Comparison of ENCODE assay signal across 9 cellular contexts in genomic region chr3:149879872-149880271, GRCh38.
DNase-seq lines count a peak whose midpoint lies in the region; ATAC-seq and TF ChIP-seq lines count a peak whose summit lies in the region.
"Had no signal": no experiment of that assay in that cellular context is flagged by ENCODE, and none has a peak within 500 bp of the region (broad histone marks: within the 10 kb centered on the region; RNA-seq: fewer than 3 reads in every experiment).

No MANE protein-coding gene starts in this region.

- H3K4me1 ChIP-seq in lung (ENCODE audit: control insufficient read depth in 2 of 2, insufficient read depth in 2 of 2, low read length in 2 of 2) = peaks cover 0 to 2% of the 10 kb centered on the region in 2 donors
- no peaks in the 10 kb centered on the region for H3K4me1 ChIP-seq in transverse colon
- H3K4me1 ChIP-seq: BLaER1 had no signal

- TF ChIP-seq EP300 in transverse colon (IDR thresholded peaks at IDR 0.05; ENCODE audit: low read depth) = no peak

- H3K27me3 ChIP-seq in HL-60 (ENCODE audit: insufficient read depth, poor library complexity, severe bottlenecking) (no peaks in the 10 kb centered on the region), lung (ENCODE audit: control insufficient read depth, insufficient read depth) (no peaks in the 10 kb centered on the region), transverse colon (no peaks in the 10 kb centered on the region)
- H3K27me3 ChIP-seq: BLaER1 had no signal

- no peak overlapping the region for H3K4me3 ChIP-seq in HL-60 (replicated peaks; ENCODE audit: insufficient read depth, low read length)
- H3K4me3 ChIP-seq in lung = no peak overlapping the region
- no peak overlapping the region for H3K4me3 ChIP-seq in transverse colon
- H3K4me3 ChIP-seq: BLaER1 had no signal

- in situ Hi-C loops in transverse colon (cut with MboI; ENCODE audit: low pct_ligation_motif_present in 1 of 4, low pct_unique_long_range_greater_than_20kb in 1 of 4, low sequenced_read_pairs in 3 of 4) = no loop called here

- peaks cover 0 to 4% of the 10 kb centered on the region in 2 donors for H3K9me3 ChIP-seq in lung (ENCODE audit: control insufficient read depth in 2 of 2, insufficient read depth in 1 of 2, low read length in 1 of 2)
- H3K9me3 ChIP-seq in transverse colon = no peaks in the 10 kb centered on the region

- peak; percentile 25 to 69 for DNase-seq in NCI-H2081 (lab: John Stamatoyannopoulos, UW)
- DNase-seq in NCI-H2081 treated with DMSO at 0.1 percent for 48 hours (lab: John Stamatoyannopoulos, UW) = no peak
- peak; percentile 35 to 69 for DNase-seq in HL-60 (ENCODE audit: low read depth in 1 of 2, low spot score in 1 of 2)
- DNase-seq in RKO (ENCODE audit: low spot score) = peak; percentile 52
- DNase-seq in dermis microvascular lymphatic vessel endothelial cell (ENCODE audit: low read depth in 2 of 2) = peak; percentile 29 to 64
- peak; percentile 66 for DNase-seq in lung (ENCODE audit: low spot score)
- peak; percentile 39 for DNase-seq in transverse colon

- intact Hi-C loops in transverse colon (cut with DNase I; ENCODE audit: low total_unique reads) = no loop called here

- peaks cover 0 to 2% of the 10 kb centered on the region in 2 donors for H3K36me3 ChIP-seq in lung (ENCODE audit: control insufficient read depth in 2 of 2, insufficient read depth in 2 of 2, low read length in 2 of 2)
- no peaks in the 10 kb centered on the region for H3K36me3 ChIP-seq in transverse colon

- ATAC-seq in lung (ENCODE audit: insufficient read depth, low FRiP score) (no peak), HG02623 (IDR thresholded peaks at IDR 0.05; ENCODE audit: unreplicated experiment) (no peak)

- 12 to 24% methylated on average over 2 of the region's 2 CpGs for WGBS in lung, 2 donors
- WGBS in transverse colon (ENCODE audit: low coverage in 1 of 2), 2 donors = 33 to 40% methylated on average over 2 of the region's 2 CpGs

- TF ChIP-seq CTCF in HL-60 (IDR thresholded peaks at IDR 0.05; ENCODE audit: insufficient read depth, low read length) (peak; percentile 52), lung (IDR thresholded peaks at IDR 0.05; ENCODE audit: control extremely low read depth, extremely low read depth) (no peak), transverse colon (IDR thresholded peaks at IDR 0.05) (peak in 3 of 5 experiments; percentile 26 to 43 (median 28))

- TF ChIP-seq POLR2A in transverse colon (IDR thresholded peaks at IDR 0.05) = no peak

- no peak overlapping the region for H3K27ac ChIP-seq in HL-60 (replicated peaks)
- no peak overlapping the region for H3K27ac ChIP-seq in lung (ENCODE audit: low read depth in 1 of 2, low read length in 1 of 2)
- no peak overlapping the region for H3K27ac ChIP-seq in transverse colon
- H3K27ac ChIP-seq: BLaER1 had no signal
